ENCODE assay signal across 8 cellular contexts in genomic region chr1:246583448-246584185, GRCh38. TPM values are rescaled to one million over a fixed set of nuclear protein-coding genes. Genes with fewer than 3 reads are reported as not detected.
DNase-seq lines count a peak whose midpoint lies in the region; ATAC-seq and TF ChIP-seq lines count a peak whose summit lies in the region.

No MANE protein-coding gene starts in this region.

- DNase-seq in GF-D8 (lab: John Stamatoyannopoulos, UW) = peak; percentile 11
- DNase-seq in NCI-H2107 treated with DMSO at 0.1 percent for 48 hours (lab: John Stamatoyannopoulos, UW; ENCODE audit: unreplicated experiment) = peak; percentile 68
- no peak for DNase-seq in esophagus squamous epithelium (lab: John Stamatoyannopoulos, UW)
- no peak for DNase-seq in effector memory CD4-positive, alpha-beta T cell
- no peak for DNase-seq in NCI-H2171 treated with DMSO at 0.1 percent for 48 hours (lab: John Stamatoyannopoulos, UW)

- no peak for TF ChIP-seq POLR2A in esophagus squamous epithelium (IDR thresholded peaks at IDR 0.05)

- H3K27ac ChIP-seq in esophagus squamous epithelium (peak overlapping the region in 3 of 4 donors; percentile 77 to 82 (median 79)), rectal smooth muscle tissue (ENCODE audit: low read depth, low read length) (peak overlapping the region; percentile 68)
- no peak overlapping the region for H3K27ac ChIP-seq in effector memory CD4-positive, alpha-beta T cell (ENCODE audit: insufficient read depth, low read length, poor library complexity, severe bottlenecking)

- intact Hi-C loops in esophagus squamous epithelium (cut with DNase I) = no loop called here

- H3K4me3 ChIP-seq in esophagus squamous epithelium (no peak overlapping the region), rectal smooth muscle tissue (ENCODE audit: low read length) (no peak overlapping the region)
- no peak overlapping the region for H3K4me3 ChIP-seq in effector memory CD4-positive, alpha-beta T cell (ENCODE audit: insufficient read depth, low read depth, low read length, poor library complexity, severe bottlenecking)

- 65 to 75% methylated on average over 6 of the region's 6 CpGs for WGBS in esophagus squamous epithelium, 2 donors

- H3K4me1 ChIP-seq in esophagus squamous epithelium (peaks cover 3 to 86% (median 40%) of the 10 kb centered on the region in 3 donors), rectal smooth muscle tissue (ENCODE audit: control insufficient read depth, insufficient read depth, low read length) (peaks cover 40% of the 10 kb centered on the region)
- peaks cover 2% of the 10 kb centered on the region for H3K4me1 ChIP-seq in effector memory CD4-positive, alpha-beta T cell (ENCODE audit: control insufficient read depth, insufficient read depth, low read length, poor library complexity, severe bottlenecking)

- no peaks in the 10 kb centered on the region for H3K36me3 ChIP-seq in esophagus squamous epithelium
- H3K36me3 ChIP-seq in rectal smooth muscle tissue (ENCODE audit: control insufficient read depth, insufficient read depth, low read length) = no peaks in the 10 kb centered on the region
- H3K36me3 ChIP-seq in effector memory CD4-positive, alpha-beta T cell (ENCODE audit: control insufficient read depth, insufficient read depth, low read length) = peaks cover 6% of the 10 kb centered on the region

- ATAC-seq in GM21367 (IDR thresholded peaks at IDR 0.05; ENCODE audit: unreplicated experiment) = no peak
- no peak for ATAC-seq in activated CD4-positive, CD25-positive, alpha-beta regulatory T cell treated with anti-CD3 and anti-CD28 coated beads, Interleukin-2, amount 50 U/mL, for 24 hours

- no peak for TF ChIP-seq CTCF in esophagus squamous epithelium (IDR thresholded peaks at IDR 0.05)

- H3K27me3 ChIP-seq in esophagus squamous epithelium (no peaks in the 10 kb centered on the region), rectal smooth muscle tissue (ENCODE audit: control insufficient read depth, insufficient read depth, low read length) (no peaks in the 10 kb centered on the region)
- H3K27me3 ChIP-seq in effector memory CD4-positive, alpha-beta T cell (replicated peaks; ENCODE audit: control insufficient read depth, insufficient read depth, low read length, poor library complexity, severe bottlenecking) = no peaks in the 10 kb centered on the region

- no peak overlapping the region for H3K9ac ChIP-seq in rectal smooth muscle tissue (ENCODE audit: low read length)

- no peaks in the 10 kb centered on the region for H3K9me3 ChIP-seq in esophagus squamous epithelium
- H3K9me3 ChIP-seq in effector memory CD4-positive, alpha-beta T cell (ENCODE audit: control insufficient read depth, low read length) = no peaks in the 10 kb centered on the region

RNA-seq across cellular contexts. Expression of gene CNST, which starts 17.4 kb away (rescaled TPM):
- 10 to 100 TPM in 2 of 4 donors, 1 to 10 TPM in 2; 7.5 to 31.5 (median 12.4) TPM for total RNA-seq in esophagus squamous epithelium

RNA-seq across cellular contexts. Expression of gene TFB2M, which starts 17.6 kb away (rescaled TPM):
- 10 to 100 TPM in 3 of 4 donors, 1 to 10 TPM in 1; 6.2 to 17.7 (median 12.4) TPM for total RNA-seq in esophagus squamous epithelium

Comparison
In these comparisons a context has a peak if more than half of its experiments do, and no peak if none do; other contexts are left out.
1. DNase-seq: peak in GF-D8 (single experiment) and NCI-H2107 treated with DMSO at 0.1 percent for 48 hours (single experiment); none in esophagus squamous epithelium (single experiment), effector memory CD4-positive, alpha-beta T cell (0 of 3) and NCI-H2171 treated with DMSO at 0.1 percent for 48 hours (single experiment).